In the genomic region with DNA sequence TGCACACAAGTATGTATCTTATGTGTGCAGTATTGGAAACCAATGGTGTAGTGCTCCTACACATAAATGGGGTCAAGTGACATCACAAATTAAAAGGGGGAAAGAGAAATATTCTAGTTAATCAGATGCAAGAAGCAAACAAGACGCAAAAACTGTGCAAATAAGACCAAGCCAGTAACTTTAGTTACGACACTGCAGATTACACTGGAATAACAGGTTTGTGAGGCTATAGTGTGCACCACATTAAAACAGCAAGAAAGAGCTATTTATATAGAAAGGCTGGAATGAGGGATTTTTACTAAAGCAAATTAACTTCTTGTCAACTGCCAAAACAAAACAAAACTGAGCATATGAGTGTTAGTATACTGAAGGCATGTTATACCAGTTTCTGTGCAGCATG, we compare ENCODE assay signal across 1 cellular context.
TF ChIP-seq lines count a peak whose summit lies in the region.

No MANE protein-coding gene starts in this region.

TF ChIP-seq in HepG2, 621 proteins besides CTCF, POLR2A, EP300 and RAD21:
- TF ChIP-seq ZNF136 (CRISPR knock-in tag; IDR thresholded peaks at IDR 0.05; ENCODE audit: low read depth): no peak
- no peak for TF ChIP-seq BORCS8-MEF2B (CRISPR knock-in tag; IDR thresholded peaks at IDR 0.05)
- TF ChIP-seq, protein P1, sequence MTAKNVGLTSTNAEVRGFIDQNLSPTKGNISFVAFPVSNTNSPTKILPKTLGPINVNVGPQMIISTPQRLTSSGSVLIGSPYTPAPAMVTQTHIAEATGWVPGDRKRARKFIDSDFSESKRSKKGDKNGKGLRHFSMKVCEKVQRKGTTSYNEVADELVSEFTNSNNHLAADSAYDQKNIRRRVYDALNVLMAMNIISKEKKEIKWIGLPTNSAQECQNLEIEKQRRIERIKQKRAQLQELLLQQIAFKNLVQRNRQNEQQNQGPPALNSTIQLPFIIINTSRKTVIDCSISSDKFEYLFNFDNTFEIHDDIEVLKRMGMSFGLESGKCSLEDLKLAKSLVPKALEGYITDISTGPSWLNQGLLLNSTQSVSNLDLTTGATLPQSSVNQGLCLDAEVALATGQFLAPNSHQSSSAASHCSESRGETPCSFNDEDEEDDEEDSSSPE (CRISPR knock-in tag; IDR thresholded peaks at IDR 0.05): no peak
- TF ChIP-seq, protein P2, sequence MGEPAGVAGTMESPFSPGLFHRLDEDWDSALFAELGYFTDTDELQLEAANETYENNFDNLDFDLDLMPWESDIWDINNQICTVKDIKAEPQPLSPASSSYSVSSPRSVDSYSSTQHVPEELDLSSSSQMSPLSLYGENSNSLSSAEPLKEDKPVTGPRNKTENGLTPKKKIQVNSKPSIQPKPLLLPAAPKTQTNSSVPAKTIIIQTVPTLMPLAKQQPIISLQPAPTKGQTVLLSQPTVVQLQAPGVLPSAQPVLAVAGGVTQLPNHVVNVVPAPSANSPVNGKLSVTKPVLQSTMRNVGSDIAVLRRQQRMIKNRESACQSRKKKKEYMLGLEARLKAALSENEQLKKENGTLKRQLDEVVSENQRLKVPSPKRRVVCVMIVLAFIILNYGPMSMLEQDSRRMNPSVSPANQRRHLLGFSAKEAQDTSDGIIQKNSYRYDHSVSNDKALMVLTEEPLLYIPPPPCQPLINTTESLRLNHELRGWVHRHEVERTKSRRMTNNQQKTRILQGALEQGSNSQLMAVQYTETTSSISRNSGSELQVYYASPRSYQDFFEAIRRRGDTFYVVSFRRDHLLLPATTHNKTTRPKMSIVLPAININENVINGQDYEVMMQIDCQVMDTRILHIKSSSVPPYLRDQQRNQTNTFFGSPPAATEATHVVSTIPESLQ (CRISPR knock-in tag; conservative IDR thresholded peaks at IDR 0.05): no peak
- TF ChIP-seq ZNF264 (CRISPR knock-in tag; IDR thresholded peaks at IDR 0.05): no peak
- no peak for TF ChIP-seq ZNF3 (CRISPR knock-in tag; IDR thresholded peaks at IDR 0.05)
- no peak for TF ChIP-seq ZBTB7B (CRISPR knock-in tag; IDR thresholded peaks at IDR 0.05)
- TF ChIP-seq, protein P3, sequence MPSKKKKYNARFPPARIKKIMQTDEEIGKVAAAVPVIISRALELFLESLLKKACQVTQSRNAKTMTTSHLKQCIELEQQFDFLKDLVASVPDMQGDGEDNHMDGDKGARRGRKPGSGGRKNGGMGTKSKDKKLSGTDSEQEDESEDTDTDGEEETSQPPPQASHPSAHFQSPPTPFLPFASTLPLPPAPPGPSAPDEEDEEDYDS (CRISPR knock-in tag; IDR thresholded peaks at IDR 0.05): no peak
